In the genomic region with DNA sequence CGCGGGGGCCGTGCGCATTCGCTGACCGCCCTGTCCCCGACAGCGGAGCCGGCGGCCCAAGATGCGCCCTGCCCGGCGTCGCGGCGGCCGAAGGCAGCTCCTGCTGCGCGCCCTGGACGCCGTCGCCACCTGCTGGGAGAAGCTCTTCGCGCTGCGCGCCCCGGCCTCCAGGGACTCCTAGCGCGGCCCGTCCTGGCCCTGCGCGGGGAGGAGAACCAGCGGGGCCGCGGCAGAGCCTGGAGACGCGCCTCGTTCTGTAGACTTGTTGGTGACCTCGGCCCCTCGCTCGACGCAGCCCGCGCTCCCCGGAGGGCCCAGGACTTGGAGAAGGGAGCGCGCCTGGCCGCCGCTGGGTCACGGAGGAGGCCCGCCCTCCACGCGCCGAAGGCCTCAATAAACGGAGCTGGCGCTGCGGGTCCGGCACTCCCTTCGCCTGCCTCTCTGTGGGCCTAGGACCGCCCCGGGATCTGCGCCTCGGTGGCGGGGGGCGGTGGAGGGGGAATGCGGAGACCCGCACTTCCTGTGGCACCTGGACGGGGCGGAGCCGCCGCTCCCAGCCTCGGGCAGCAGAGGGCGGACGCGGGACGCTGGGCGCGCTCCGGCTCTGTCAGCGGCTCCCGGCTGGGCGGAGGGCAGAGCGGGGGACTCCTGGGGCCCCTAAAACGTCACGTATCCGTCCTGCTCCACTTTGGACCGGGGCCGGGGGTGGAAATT, we compare ENCODE assay signal across 8 cellular contexts. TPM values are rescaled to one million over a fixed set of nuclear protein-coding genes. Genes with fewer than 3 reads are reported as not detected.
DNase-seq lines count a peak whose midpoint lies in the region; ATAC-seq, FAIRE-seq and TF ChIP-seq lines count a peak whose summit lies in the region.

No MANE protein-coding gene starts in this region.

- TF ChIP-seq EP300 in ovary (IDR thresholded peaks at IDR 0.05) (no peak), tibial nerve (IDR thresholded peaks at IDR 0.05) (peak in 1 of 2 donors; percentile 33)

- peaks cover 0 to 44% of the 10 kb centered on the region in 2 donors for H3K27me3 ChIP-seq in Peyer's patch
- H3K27me3 ChIP-seq in foreskin keratinocyte: peaks cover 26% of the 10 kb centered on the region
- H3K27me3 ChIP-seq in ovary: peaks cover 2% of the 10 kb centered on the region
- peaks cover 0 to 65% of the 10 kb centered on the region in 2 donors for H3K27me3 ChIP-seq in tibial nerve

- peak; percentile 97 for DNase-seq in HTR-8/SVneo (ENCODE audit: insufficient read length, low spot score)
- DNase-seq in Peyer's patch: peak; percentile 81 to 90 (median 85)
- DNase-seq in activated T-helper 1 cell treated with Interleukin-2 at 50 U/mL for 16 hours (ENCODE audit: low read depth): peak; percentile 68
- DNase-seq in foreskin keratinocyte: peak; percentile 38 to 64
- DNase-seq in ovary: peak; percentile 37 to 75 (median 63)
- DNase-seq in tibial nerve (ENCODE audit: low spot score in 2 of 2): no peak

- ATAC-seq in GM19351 (IDR thresholded peaks at IDR 0.05; ENCODE audit: unreplicated experiment): peak; percentile 50
- ATAC-seq in foreskin keratinocyte: peak; percentile 73

- peak; percentile 91 for FAIRE-seq in HTR-8/SVneo (lab: Jason Lieb, UNC)

- TF ChIP-seq POLR2A in Peyer's patch (IDR thresholded peaks at IDR 0.05): no peak
- no peak for TF ChIP-seq POLR2A in ovary (IDR thresholded peaks at IDR 0.05)
- no peak for TF ChIP-seq POLR2A in tibial nerve (IDR thresholded peaks at IDR 0.05)

- H3K36me3 ChIP-seq in Peyer's patch (peaks cover 0 to 20% (median 0%) of the 10 kb centered on the region in 3 donors), ovary (no peaks in the 10 kb centered on the region), tibial nerve (peaks cover 0 to 27% (median 0%) of the 10 kb centered on the region in 3 donors)

- intact Hi-C loops in ovary (cut with DNase I): loop anchor here in 1 of 4 donors (10.0 kb wide), 1 partner anchor 76 kb away; no protein-coding TSS in a partner anchor

- 0 to 1% (median 0%) methylated on average over 62 to 87 of the region's 88 CpGs for WGBS in ovary, 3 donors
- 1 to 2% methylated on average over 20 to 61 of the region's 88 CpGs for WGBS in tibial nerve, 2 donors

- H3K27ac ChIP-seq in C4-2B: no peak overlapping the region
- peak overlapping the region; percentile 24 to 79 (median 46) for H3K27ac ChIP-seq in Peyer's patch
- H3K27ac ChIP-seq in foreskin keratinocyte: no peak overlapping the region
- no peak overlapping the region for H3K27ac ChIP-seq in ovary
- peak overlapping the region in 2 of 4 donors; percentile 52 to 68 for H3K27ac ChIP-seq in tibial nerve

- H3K4me3 ChIP-seq in Peyer's patch: peak overlapping the region; percentile 47 to 59 (median 56)
- H3K4me3 ChIP-seq in ovary: peak overlapping the region; percentile 32
- peak overlapping the region; percentile 3 to 54 (median 32) for H3K4me3 ChIP-seq in tibial nerve

- TF ChIP-seq CTCF in C4-2B (conservative IDR thresholded peaks at IDR 0.05) (peak; percentile 92), Peyer's patch (IDR thresholded peaks at IDR 0.05) (peak; percentile 47 to 73 (median 62)), foreskin keratinocyte (conservative IDR thresholded peaks at IDR 0.05) (peak; percentile 73), ovary (IDR thresholded peaks at IDR 0.05) (peak; percentile 29 to 65 (median 44)), tibial nerve (IDR thresholded peaks at IDR 0.05) (peak; percentile 60 to 76 (median 73))

- H3K4me1 ChIP-seq in Peyer's patch (peaks cover 0 to 48% (median 27%) of the 10 kb centered on the region in 4 donors), foreskin keratinocyte (peaks cover 6% of the 10 kb centered on the region), ovary (ENCODE audit: insufficient read depth) (peaks cover 5% of the 10 kb centered on the region), tibial nerve (peaks cover 0 to 50% (median 27%) of the 10 kb centered on the region in 4 donors)

- no peaks in the 10 kb centered on the region for H3K9me3 ChIP-seq in Peyer's patch
- no peaks in the 10 kb centered on the region for H3K9me3 ChIP-seq in ovary
- H3K9me3 ChIP-seq in tibial nerve: no peaks in the 10 kb centered on the region

RNA-seq across cellular contexts. Expression of gene C20orf204, which starts 2.8 kb away (rescaled TPM):
- total RNA-seq in Peyer's patch (1 to 10 TPM in 2 of 4 donors, under 1 TPM in 2; 0.18 to 2.1 (median 1.1) TPM), foreskin keratinocyte (0.18 and 0.34 TPM in 2 replicates), ovary (1 to 10 TPM in 6 of 7 donors, under 1 TPM in 1; 0.60 to 2.8 (median 1.8) TPM), tibial nerve (10 to 100 TPM in 1 of 4 donors, 1 to 10 TPM in 3; 1.7 to 14.4 (median 4.1) TPM)
- polyA plus RNA-seq in foreskin keratinocyte (0.10 and 0.11 TPM in 2 replicates), ovary (under 1 TPM; 0.20 to 0.61 TPM)

RNA-seq across cellular contexts. Expression of gene SOX18, which starts 10.7 kb away (rescaled TPM):
- total RNA-seq in Peyer's patch (1 to 10 TPM in 3 of 4 donors, not detected in 1; 2.8 to 6.6 (median 3.4) TPM), foreskin keratinocyte (not detected in 2 replicates), ovary (10 to 100 TPM in 5 of 7 donors, 1 to 10 TPM in 2; 2.0 to 63.8 (median 13.1) TPM), tibial nerve (10 to 100 TPM in 3 of 4 donors, 1 to 10 TPM in 1; 4.6 to 44.6 (median 21.4) TPM)
- polyA plus RNA-seq in foreskin keratinocyte (0.03 and 0.04 TPM in 2 replicates), ovary (10 to 100 TPM in 1 of 2 donors, 1 to 10 TPM in 1; 2.7 to 12.0 TPM)

RNA-seq across cellular contexts. Expression of gene TCEA2, which starts 24.3 kb away (rescaled TPM):
- total RNA-seq in Peyer's patch (10 to 100 TPM in 2 of 4 donors, 1 to 10 TPM in 2; 4.7 to 19.8 (median 8.3) TPM), foreskin keratinocyte (11.0 and 11.4 TPM in 2 replicates), ovary (10 to 100 TPM; 41.0 to 93.5 (median 71.9) TPM), tibial nerve (10 to 100 TPM; 45.6 to 62.9 (median 59.2) TPM)
- polyA plus RNA-seq in foreskin keratinocyte (22.9 and 25.9 TPM in 2 replicates), ovary (10 to 100 TPM; 20.0 to 78.4 TPM)

RNA-seq across cellular contexts. Expression of gene RGS19, which starts 40.6 kb away (rescaled TPM):
- total RNA-seq in Peyer's patch (10 to 100 TPM in 1 of 4 donors, 1 to 10 TPM in 3; 3.3 to 39.6 (median 6.8) TPM), foreskin keratinocyte (23.7 and 23.8 TPM in 2 replicates), ovary (1 to 10 TPM; 3.3 to 7.6 (median 4.6) TPM), tibial nerve (10 to 100 TPM; 12.9 to 35.7 (median 20.1) TPM)
- polyA plus RNA-seq in foreskin keratinocyte (26.1 and 26.3 TPM in 2 replicates), ovary (1 to 10 TPM; 2.1 to 4.5 TPM)

RNA-seq across cellular contexts. Expression of gene OPRL1, which starts 41.1 kb away (rescaled TPM):
- total RNA-seq in Peyer's patch (under 1 TPM in 1 of 4 donors, not detected in 3; 0.27 TPM), foreskin keratinocyte (0.10 and 0.14 TPM in 2 replicates), ovary (under 1 TPM; 0.12 to 0.80 (median 0.43) TPM), tibial nerve (1 to 10 TPM in 1 of 4 donors, under 1 TPM in 3; 0.21 to 1.5 (median 0.71) TPM)
- polyA plus RNA-seq in foreskin keratinocyte (0.12 and 0.14 TPM in 2 replicates), ovary (under 1 TPM; 0.25 to 0.62 TPM)

Comparison
In these comparisons a context has a peak if more than half of its experiments do, and no peak if none do; other contexts are left out.
1. H3K27ac ChIP-seq: peak in Peyer's patch (4 of 4); none in C4-2B (single experiment), foreskin keratinocyte (single experiment) and ovary (0 of 2).
2. DNase-seq: peak in HTR-8/SVneo (single experiment), Peyer's patch (3 of 3), activated T-helper 1 cell treated with Interleukin-2 at 50 U/mL for 16 hours (single experiment), foreskin keratinocyte (2 of 2) and ovary (5 of 5); none in tibial nerve (0 of 2).
3. Peak in every context shown above with its lines, with median percentiles within 50 percentile points of each other: CTCF ChIP-seq and H3K4me3 ChIP-seq.